Comparison of ENCODE assay signal across 29 cellular contexts in the genomic region with DNA sequence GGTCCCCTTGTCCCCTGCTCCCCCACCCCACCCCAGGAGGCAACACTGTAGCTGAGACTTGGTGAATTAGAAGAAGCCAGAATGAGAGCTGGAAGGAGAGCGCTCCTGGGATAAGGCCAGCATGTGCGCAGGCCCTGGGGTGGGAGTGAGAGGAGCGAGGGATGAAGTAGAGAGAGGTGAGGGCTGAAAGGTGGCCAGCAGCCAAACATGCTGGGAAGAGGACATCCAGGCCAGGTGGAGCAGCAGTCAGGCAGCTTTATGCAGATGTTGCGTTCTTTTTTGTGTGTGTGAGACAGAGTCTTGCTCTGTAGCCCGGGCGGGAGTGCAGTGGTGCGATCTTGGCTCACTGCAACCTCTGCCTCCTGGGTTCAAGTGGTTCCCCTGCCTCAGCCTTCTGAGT. TPM values are rescaled to one million over a fixed set of nuclear protein-coding genes. Genes with fewer than 3 reads are reported as not detected.
"Had no signal": no experiment of that assay in that cellular context is flagged by ENCODE, and none has a peak within 500 bp of the region (broad histone marks: within the 10 kb centered on the region; RNA-seq: fewer than 3 reads in every experiment).

No MANE protein-coding gene starts in this region.

- H3K4me3 ChIP-seq: gastrocnemius medialis, lung, mucosa of descending colon, prostate gland, right atrium auricular region, skin epidermis, spleen, testis, tibial nerve, upper lobe of left lung had no signal

- DNase-seq: cortex of kidney; effector memory CD8-positive, alpha-beta T cell; foreskin fibroblast; gastrocnemius medialis; head of caudate nucleus; kidney; mucosa of descending colon; naive B cell; spleen; stimulated activated CD4-positive, alpha-beta T cell treated with anti-CD3 and anti-CD28 coated beads, Interleukin-4, amount 100 ng/mL, for 4 hours; stimulated activated naive CD8-positive, alpha-beta T cell treated with anti-CD3 and anti-CD28 coated beads, Interleukin-15, Interleukin-2, amounts not matched to agents 100 U/mL and 50 U/mL, for 24 hours; testis; upper lobe of left lung had no signal

- H3K9me3 ChIP-seq: gastrocnemius medialis, mucosa of descending colon, prostate gland, right atrium auricular region, spleen, testis, tibial nerve, upper lobe of left lung had no signal

- H3K36me3 ChIP-seq: gastrocnemius medialis, prostate gland, right atrium auricular region, spleen, tibial nerve, upper lobe of left lung had no signal

- FAIRE-seq: kidney, urothelium cell line had no signal

- H3K4me1 ChIP-seq: gastrocnemius medialis, prostate gland, right atrium auricular region, spleen, testis, upper lobe of left lung had no signal

- H3K27me3 ChIP-seq: testis, tibial nerve, upper lobe of left lung had no signal

- H3K27ac ChIP-seq: gastrocnemius medialis, prostate gland, right atrium auricular region, skin epidermis, spleen, testis, tibial nerve, upper lobe of left lung had no signal

- ATAC-seq: effector memory CD8-positive, alpha-beta T cell; gastrocnemius medialis; left lobe of liver; mucosa of descending colon; stimulated activated memory B cell treated with anti-CD40 and anti-IgM and Interleukin-4, amounts not matched to agents 10 μg/mL and 1 μg/mL and 100 μg/mL, for 72 hours; stimulated activated naive CD8-positive, alpha-beta T cell treated with anti-CD3 and anti-CD28 coated beads, Interleukin-15, Interleukin-2, amounts not matched to agents 100 U/mL and 50 U/mL, for 24 hours had no signal

RNA-seq across cellular contexts. Expression of gene BPIFB1, which starts 2.2 kb away (rescaled TPM):
- total RNA-seq: dermis microvascular lymphatic vessel endothelial cell; gastrocnemius medialis; glomerular endothelial cell; kidney; mesothelial cell of epicardium; mucosa of descending colon; natural killer cell treated with Interleukin-12 subunit alpha and Interleukin-12 subunit beta and Interleukin-15 and Interleukin-18, amount 100 ng/mL, for 72 hours; neural crest cell; osteoblast; right atrium auricular region; spleen; tibial nerve had no signal

RNA-seq across cellular contexts. Expression of gene BPIFA1, which starts 45.0 kb away (rescaled TPM):
- total RNA-seq: dermis microvascular lymphatic vessel endothelial cell; gastrocnemius medialis; glomerular endothelial cell; kidney; left lobe of liver; liver; mesothelial cell of epicardium; mucosa of descending colon; natural killer cell treated with Interleukin-12 subunit alpha and Interleukin-12 subunit beta and Interleukin-15 and Interleukin-18, amount 100 ng/mL, for 72 hours; neural crest cell; osteoblast; prostate gland; right atrium auricular region; spleen; testis; tibial nerve had no signal
- polyA plus RNA-seq: esophagus, liver, spleen had no signal
